Comparison of ENCODE assay signal across 1 cellular context in genomic region chr19:37963190-37963947, GRCh38.
TF ChIP-seq lines count a peak whose summit lies in the region.

No MANE protein-coding gene starts in this region.

TF ChIP-seq in GM23338, 12 proteins besides CTCF, POLR2A, EP300 and RAD21 (continued from another document):
- TF ChIP-seq ZNF462 (CRISPR knock-in tag; IDR thresholded peaks at IDR 0.05) (no peak), EZH2phosphoT487 (IDR thresholded peaks at IDR 0.05; ENCODE audit: unreplicated experiment) (no peak), EZH2 (IDR thresholded peaks at IDR 0.05; ENCODE audit: low read depth, unreplicated experiment) (no peak), POLR2AphosphoS5 (IDR thresholded peaks at IDR 0.05; ENCODE audit: low read depth) (no peak), NANOG (IDR thresholded peaks at IDR 0.05; ENCODE audit: borderline replicate concordance) (no peak), REST (IDR thresholded peaks at IDR 0.05; ENCODE audit: unreplicated experiment) (no peak), ZNF331 (CRISPR knock-in tag; IDR thresholded peaks at IDR 0.05; ENCODE audit: low read depth) (no peak), ETS1 (IDR thresholded peaks at IDR 0.05) (no peak), CREB1 (CRISPR knock-in tag; IDR thresholded peaks at IDR 0.05; ENCODE audit: low read depth) (no peak), ZNF114 (CRISPR knock-in tag; IDR thresholded peaks at IDR 0.05) (no peak)
